ENCODE assay signal across 8 cellular contexts in genomic region chr4:78517050-78517652, GRCh38. TPM values are rescaled to one million over a fixed set of nuclear protein-coding genes. Genes with fewer than 3 reads are reported as not detected.
DNase-seq lines count a peak whose midpoint lies in the region; ATAC-seq, FAIRE-seq and TF ChIP-seq lines count a peak whose summit lies in the region.

No MANE protein-coding gene starts in this region.

- no peaks in the 10 kb centered on the region for H3K4me1 ChIP-seq in foreskin keratinocyte

- DNase-seq in AG09309 (ENCODE audit: low read depth) (no peak), HCEC 1CT (peak; percentile 35), SHP77 treated with DMSO at 0.1 percent for 48 hours (lab: John Stamatoyannopoulos, UW) (peak; percentile 59), foreskin keratinocyte (peak in 1 of 2 donors; percentile 25), stromal cell of bone marrow (ENCODE audit: low read depth) (peak; percentile 25), activated gamma-delta T cell treated with Interleukin-2 at 50 U/mL for 16 hours (no peak), GM12891 (ENCODE audit: insufficient read length, low spot score) (no peak)
- DNase-seq in effector memory CD8-positive, alpha-beta T cell, result no peak

- H3K4me3 Mint-ChIP-seq in effector memory CD8-positive, alpha-beta T cell, result no peak overlapping the region

- H3K27ac Mint-ChIP-seq in effector memory CD8-positive, alpha-beta T cell, result no peak overlapping the region

- H3K4me1 Mint-ChIP-seq in effector memory CD8-positive, alpha-beta T cell (ENCODE audit: low read depth in 2 of 2), result no peaks in the 10 kb centered on the region

- no peak for ATAC-seq in foreskin keratinocyte
- ATAC-seq in effector memory CD8-positive, alpha-beta T cell (replicated peaks), result no peak

- no peak for TF ChIP-seq POLR2A in GM12891 (IDR thresholded peaks at IDR 0.05; ENCODE audit: low read depth, low read length)

- peaks cover 0 to 5% of the 10 kb centered on the region in 2 donors for H3K27me3 Mint-ChIP-seq in effector memory CD8-positive, alpha-beta T cell

- no peak overlapping the region for H3K4me3 ChIP-seq in AG09309 (ENCODE audit: control insufficient read depth, low read depth, low read length)

- H3K36me3 Mint-ChIP-seq in effector memory CD8-positive, alpha-beta T cell (ENCODE audit: insufficient read depth), result no peaks in the 10 kb centered on the region

- H3K27me3 ChIP-seq in foreskin keratinocyte, result no peaks in the 10 kb centered on the region

- FAIRE-seq in GM12891 (lab: Jason Lieb, UNC), result no peak

- H3K27ac ChIP-seq in foreskin keratinocyte, result no peak overlapping the region

- peak; percentile 61 for TF ChIP-seq CTCF in AG09309 (IDR thresholded peaks at IDR 0.05; ENCODE audit: control insufficient read depth, insufficient read depth, low read depth, low read length, missing control alignments)
- peak; percentile 90 for TF ChIP-seq CTCF in foreskin keratinocyte (conservative IDR thresholded peaks at IDR 0.05)

- H3K9me3 Mint-ChIP-seq in effector memory CD8-positive, alpha-beta T cell, result no peaks in the 10 kb centered on the region

TF ChIP-seq in GM12891, 5 proteins besides CTCF, POLR2A, EP300 and RAD21:
- no peak for TF ChIP-seq POLR2AphosphoS5 (IDR thresholded peaks at IDR 0.05; ENCODE audit: low read depth, low read length)
- TF ChIP-seq PAX5 (IDR thresholded peaks at IDR 0.05; ENCODE audit: insufficient read depth, low read length, severe bottlenecking), result no peak
- TF ChIP-seq SPI1 (IDR thresholded peaks at IDR 0.05; ENCODE audit: low read depth, low read length), result no peak
- no peak for TF ChIP-seq POU2F2 (IDR thresholded peaks at IDR 0.05; ENCODE audit: low read depth, low read length)
- no peak for TF ChIP-seq TAF1 (IDR thresholded peaks at IDR 0.05; ENCODE audit: low read depth, low read length)

RNA-seq across cellular contexts. Expression of gene ANXA3, which starts 34.4 kb away (rescaled TPM):
- 407 and 415 TPM in 2 replicates for total RNA-seq in foreskin keratinocyte
- polyA plus RNA-seq in foreskin keratinocyte, result 361 and 377 TPM in 2 replicates
- polyA plus RNA-seq in GM12891 (2012; ENCODE audit: low read depth, missing spikeins), result not detected

Comparison
In these comparisons a context has a peak if more than half of its experiments do, and no peak if none do; other contexts are left out.
1. DNase-seq: peak in HCEC 1CT (single experiment), SHP77 treated with DMSO at 0.1 percent for 48 hours (single experiment) and stromal cell of bone marrow (single experiment); none in AG09309 (single experiment), effector memory CD8-positive, alpha-beta T cell (0 of 3), activated gamma-delta T cell treated with Interleukin-2 at 50 U/mL for 16 hours (single experiment) and GM12891 (single experiment).